19 cellular contexts compared by ENCODE assay signal in genomic region chr5:172596638-172597231, GRCh38.
"Had no signal": no experiment of that assay in that cellular context is flagged by ENCODE, and none has a peak within 500 bp of the region (broad histone marks: within the 10 kb centered on the region; RNA-seq: fewer than 3 reads in every experiment).

No MANE protein-coding gene starts in this region.

- H3K27me3 Mint-ChIP-seq: activated naive CD8-positive, alpha-beta T cell treated with anti-CD3 and anti-CD28 coated beads for 36 hours had no signal

- H3K27me3 ChIP-seq: colonic mucosa, gastroesophageal sphincter, heart right ventricle, neutrophil, thyroid gland had no signal

- H3K36me3 ChIP-seq: colonic mucosa, gastroesophageal sphincter, heart right ventricle, left ventricle myocardium inferior, neutrophil, thyroid gland had no signal

- H3K9me3 ChIP-seq: colonic mucosa, gastroesophageal sphincter, heart right ventricle, left ventricle myocardium inferior, neutrophil, thyroid gland had no signal

- H3K4me3 ChIP-seq: colonic mucosa, gastroesophageal sphincter, heart right ventricle, left ventricle myocardium inferior, thyroid gland had no signal

- H3K4me1 Mint-ChIP-seq: activated naive CD8-positive, alpha-beta T cell treated with anti-CD3 and anti-CD28 coated beads for 36 hours had no signal

- ATAC-seq: SK-N-SH treated with all-trans-retinoic acid at 6 μM for 48 hours had no signal

- DNase-seq: activated CD4-positive, alpha-beta T cell treated with anti-CD3 and anti-CD28 coated beads, Interleukin-2, amount 50 U/mL, for 1 hour; activated gamma-delta T cell treated with Interleukin-2 at 50 U/mL for 16 hours; activated naive CD8-positive, alpha-beta T cell treated with anti-CD3 and anti-CD28 coated beads for 36 hours; amniotic stem cell; caudate nucleus; colonic mucosa; heart right ventricle; kidney glomerular epithelial cell; mammary epithelial cell; retina; stimulated activated CD8-positive, alpha-beta memory T cell treated with anti-CD3 and anti-CD28 coated beads, Interleukin-4, amount 100 ng/mL, for 48 hours; stimulated activated naive CD4-positive, alpha-beta T cell treated with Interleukin-2 at 50 U/mL for 16 hours; T-helper 1 cell; T1000; thyroid gland had no signal

- H3K4me3 Mint-ChIP-seq: activated naive CD8-positive, alpha-beta T cell treated with anti-CD3 and anti-CD28 coated beads for 36 hours had no signal

- H3K4me1 ChIP-seq: colonic mucosa, thyroid gland had no signal

- H3K27ac Mint-ChIP-seq: activated naive CD8-positive, alpha-beta T cell treated with anti-CD3 and anti-CD28 coated beads for 36 hours had no signal

- H3K36me3 Mint-ChIP-seq: activated naive CD8-positive, alpha-beta T cell treated with anti-CD3 and anti-CD28 coated beads for 36 hours had no signal

- H3K9me3 Mint-ChIP-seq: activated naive CD8-positive, alpha-beta T cell treated with anti-CD3 and anti-CD28 coated beads for 36 hours had no signal

- H3K27ac ChIP-seq: colonic mucosa, gastroesophageal sphincter, neutrophil, thyroid gland had no signal
